Comparison of ENCODE assay signal across 1 cellular context in genomic region chr1:228513244-228513900, GRCh38.
TF ChIP-seq lines count a peak whose summit lies in the region.

No MANE protein-coding gene starts in this region.

TF ChIP-seq in K562, 482 proteins besides CTCF, POLR2A, EP300 and RAD21 (continued from another document and continues in another):
- TF ChIP-seq HBP1 (CRISPR knock-in tag; IDR thresholded peaks at IDR 0.05) (no peak), MXI1 (IDR thresholded peaks at IDR 0.05; ENCODE audit: low read depth, low read length) (peak; percentile 90), MTA3 (IDR thresholded peaks at IDR 0.05; ENCODE audit: borderline replicate concordance) (peak; percentile 95), ZFX (CRISPR knock-in tag; IDR thresholded peaks at IDR 0.05) (peak; percentile 83), ZNF197 (CRISPR knock-in tag; IDR thresholded peaks at IDR 0.05; ENCODE audit: low read depth) (peak; percentile 96), NR4A1 (CRISPR knock-in tag; IDR thresholded peaks at IDR 0.05) (0 out of 2 replicates have a peak, but pooled peaks have one; percentile 70), NR4A1 (tag; IDR thresholded peaks at IDR 0.05) (peak; percentile 90), FOSL1 (tag; conservative IDR thresholded peaks at IDR 0.05) (peak; percentile 78), ZNF316 (IDR thresholded peaks at IDR 0.05) (no peak), CBX3 (IDR thresholded peaks at IDR 0.05; ENCODE audit: borderline replicate concordance in 1 of 2, low read length in 2 of 2) (peak in 1 of 2 experiments; percentile 91; a peak in 2 of 3 replicates), DLX4 (CRISPR knock-in tag; IDR thresholded peaks at IDR 0.05) (no peak), HMBOX1 (IDR thresholded peaks at IDR 0.05) (0 out of 2 replicates have a peak, but pooled peaks have one; percentile 26), POLR2AphosphoS5 (IDR thresholded peaks at IDR 0.05; ENCODE audit: control insufficient read depth, insufficient read depth, low read depth, low read length) (peak; percentile 99), RBBP5 (IDR thresholded peaks at IDR 0.05; ENCODE audit: borderline replicate concordance, insufficient read depth, low read length, poor library complexity, severe bottlenecking) (peak; percentile 73), ASH1L (IDR thresholded peaks at IDR 0.05; ENCODE audit: borderline replicate concordance, low read depth, partially characterized antibody) (no peak), MYC (IDR thresholded peaks at IDR 0.05; ENCODE audit: low read depth, low read length) (peak; percentile 90), MYC (CRISPR knock-in tag; IDR thresholded peaks at IDR 0.05; ENCODE audit: borderline replicate concordance, low read depth) (no peak), ZNF717 (CRISPR knock-in tag; IDR thresholded peaks at IDR 0.05) (no peak), HNRNPLL (IDR thresholded peaks at IDR 0.05; ENCODE audit: low read depth, low read length, poor library complexity, severe bottlenecking) (no peak), HMG20B (CRISPR knock-in tag; IDR thresholded peaks at IDR 0.05) (no peak), SMAD1 (IDR thresholded peaks at IDR 0.05; ENCODE audit: low read depth, low read length, partially characterized antibody) (peak; percentile 92), AFF1 (IDR thresholded peaks at IDR 0.05; ENCODE audit: low read depth in 1 of 2, partially characterized antibody in 2 of 2) (peak; percentile 68 to 93), NCOA4 (IDR thresholded peaks at IDR 0.05; ENCODE audit: partially characterized antibody) (peak; percentile 83), CC2D1A (IDR thresholded peaks at IDR 0.05) (peak; percentile 98), ZBTB12 (CRISPR knock-in tag; IDR thresholded peaks at IDR 0.05) (peak; percentile 53; the same call in 1 of the 2 replicates), NCOA1 (IDR thresholded peaks at IDR 0.05; ENCODE audit: low read depth) (peak; percentile 93), E2F3 (CRISPR knock-in tag; IDR thresholded peaks at IDR 0.05) (peak; percentile 72; the same call in 1 of the 2 replicates), TEAD1 (CRISPR knock-in tag; IDR thresholded peaks at IDR 0.05) (peak; percentile 86 to 88; a peak in 3 of 4 replicates), BACH1 (tag; IDR thresholded peaks at IDR 0.05) (peak; percentile 30; the same call in 1 of the 2 replicates), CGGBP1 (CRISPR knock-in tag; IDR thresholded peaks at IDR 0.05) (no peak), ZNF740 (CRISPR knock-in tag; IDR thresholded peaks at IDR 0.05) (0 out of 2 replicates have a peak, but pooled peaks have one; percentile 23), ZNF740 (tag; IDR thresholded peaks at IDR 0.05) (no peak), MTA2 (IDR thresholded peaks at IDR 0.05; ENCODE audit: low read depth) (peak; percentile 99), SMARCA4 (IDR thresholded peaks at IDR 0.05) (peak; percentile 99), THRB (CRISPR knock-in tag; conservative IDR thresholded peaks at IDR 0.05) (0 out of 2 replicates have a peak, but pooled peaks have one; percentile 65), ILF3 (IDR thresholded peaks at IDR 0.05; ENCODE audit: borderline replicate concordance) (0 out of 2 replicates have a peak, but pooled peaks have one; percentile 68), ATF3 (IDR thresholded peaks at IDR 0.05) (peak; percentile 76), ATF3 (CRISPR knock-in tag; conservative IDR thresholded peaks at IDR 0.05) (0 out of 2 replicates have a peak, but pooled peaks have one; percentile 59), ARNT (IDR thresholded peaks at IDR 0.05) (peak; percentile 95 to 96), AFF4 (CRISPR knock-in tag; IDR thresholded peaks at IDR 0.05) (peak; percentile 91), SOX6 (IDR thresholded peaks at IDR 0.05) (peak; percentile 99), ZNF57 (CRISPR knock-in tag; IDR thresholded peaks at IDR 0.05) (0 out of 2 replicates have a peak, but pooled peaks have one; percentile 24), KDM4B (IDR thresholded peaks at IDR 0.05; ENCODE audit: borderline replicate concordance in 2 of 2, low read depth in 1 of 2) (no peak), ZFPM2 (CRISPR knock-in tag; IDR thresholded peaks at IDR 0.05) (no peak), MAZ (CRISPR knock-in tag; conservative IDR thresholded peaks at IDR 0.05 in 1 of 2, IDR thresholded peaks at IDR 0.05 in 1 of 2) (peak; percentile 86 to 92), ELF1 (tag; IDR thresholded peaks at IDR 0.05) (peak; percentile 66; the same call in 1 of the 2 replicates), CBFA2T3 (IDR thresholded peaks at IDR 0.05) (peak; percentile 100), GATAD2A (IDR thresholded peaks at IDR 0.05) (peak; percentile 74; the same call in 1 of the 2 replicates), NFRKB (IDR thresholded peaks at IDR 0.05; ENCODE audit: low read depth) (0 out of 2 replicates have a peak, but pooled peaks have one; percentile 35), MEF2D (tag; conservative IDR thresholded peaks at IDR 0.05; ENCODE audit: low read depth) (peak; percentile 71; the same call in 1 of the 2 replicates), SLC30A9 (CRISPR knock-in tag; IDR thresholded peaks at IDR 0.05) (no peak), POU5F1 (IDR thresholded peaks at IDR 0.05; ENCODE audit: borderline replicate concordance, low read depth, low read length, partially characterized antibody) (no peak), GATA2 (CRISPR knock-in tag; IDR thresholded peaks at IDR 0.05) (peak; percentile 99), GTF2B (IDR thresholded peaks at IDR 0.05; ENCODE audit: extremely low read depth, insufficient read length) (no peak)
